Comparison of ENCODE assay signal across 33 cellular contexts in the genomic region with DNA sequence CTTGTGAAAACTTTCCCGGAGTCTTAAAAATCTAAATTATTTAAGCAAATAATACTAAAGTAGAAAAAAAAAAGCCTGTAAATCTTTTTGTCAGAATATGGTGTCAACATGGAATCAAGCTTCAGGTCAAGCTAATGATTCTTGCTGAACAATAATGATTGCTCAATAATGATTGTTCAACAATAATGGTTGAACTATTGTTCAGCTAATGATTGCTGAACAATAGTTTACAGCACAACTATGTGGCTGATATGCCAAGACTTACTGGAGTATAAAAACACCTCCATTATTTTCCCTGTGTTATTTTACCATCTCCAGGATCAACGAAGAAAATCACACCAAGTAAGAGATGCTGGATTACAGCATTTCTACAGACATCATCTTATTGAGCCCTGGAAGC. TPM values are rescaled to one million over a fixed set of nuclear protein-coding genes. Genes with fewer than 3 reads are reported as not detected.
"Had no signal": no experiment of that assay in that cellular context is flagged by ENCODE, and none has a peak within 500 bp of the region (broad histone marks: within the 10 kb centered on the region; RNA-seq: fewer than 3 reads in every experiment).

No MANE protein-coding gene starts in this region.

- DNase-seq: naive thymus-derived CD4-positive, alpha-beta T cell; natural killer cell; occipital lobe; pancreas; right cardiac atrium; spleen; stimulated activated CD4-positive, alpha-beta T cell treated with anti-CD3 and anti-CD28 coated beads, Interleukin-12 subunit alpha, Interleukin-12 subunit beta, amount 100 ng/mL, for 4 hours; stimulated activated CD4-positive, alpha-beta T cell treated with anti-CD3 and anti-CD28 coated beads, Interleukin-1b, Interleukin-23, amount 100 ng/mL, for 48 hours; stimulated activated CD4-positive, alpha-beta T cell treated with anti-CD3 and anti-CD28 coated beads, Interleukin-4, amount 100 ng/mL, for 1 hour; stimulated activated CD4-positive, alpha-beta T cell treated with anti-CD3 and anti-CD28 coated beads, Interleukin-4, amount 100 ng/mL, for 4 hours; stimulated activated CD8-positive, alpha-beta memory T cell treated with anti-CD3 and anti-CD28 coated beads, Interleukin-4, amount 100 ng/mL, for 48 hours; stimulated activated naive CD4-positive, alpha-beta T cell; stimulated activated naive CD8-positive, alpha-beta T cell treated with anti-CD3 and anti-CD28 coated beads, Interleukin-15, amount 100 ng/mL, for 72 hours; stimulated activated naive CD8-positive, alpha-beta T cell treated with anti-CD3 and anti-CD28 coated beads, Interleukin-15, Interleukin-2, amounts not matched to agents 100 U/mL and 50 U/mL, for 24 hours; substantia nigra; testis; tibial artery; transverse colon; upper lobe of right lung; uterus had no signal

- H3K27ac ChIP-seq: neural progenitor cell, pancreas, prostate gland, spleen, suprapubic skin, testis, tibial artery, transverse colon, upper lobe of right lung, uterus had no signal

- H3K9me3 Mint-ChIP-seq: naive thymus-derived CD4-positive, alpha-beta T cell; nephron; neural progenitor cell; stimulated activated naive CD8-positive, alpha-beta T cell treated with anti-CD3 and anti-CD28 coated beads, Interleukin-15, amount 100 ng/mL, for 72 hours; type B pancreatic cell had no signal

- H3K36me3 ChIP-seq: neural progenitor cell, pancreas, prostate gland, spleen, suprapubic skin, tibial artery, transverse colon, upper lobe of right lung, uterus had no signal

- ATAC-seq: naive thymus-derived CD4-positive, alpha-beta T cell; natural killer cell; pancreas; right cardiac atrium; sciatic nerve; stimulated activated memory B cell treated with anti-CD40 and anti-IgM and Interleukin-4, amounts not matched to agents 10 μg/mL and 1 μg/mL and 100 μg/mL, for 72 hours; stimulated activated naive CD8-positive, alpha-beta T cell treated with anti-CD3 and anti-CD28 coated beads, Interleukin-15, amount 100 ng/mL, for 72 hours; stimulated activated naive CD8-positive, alpha-beta T cell treated with anti-CD3 and anti-CD28 coated beads, Interleukin-15, Interleukin-2, amounts not matched to agents 100 U/mL and 50 U/mL, for 24 hours; upper lobe of right lung had no signal

- H3K27ac Mint-ChIP-seq: naive thymus-derived CD4-positive, alpha-beta T cell; natural killer cell; nephron; neural progenitor cell; stimulated activated memory B cell treated with anti-CD40 and anti-IgM and Interleukin-4, amounts not matched to agents 10 μg/mL and 1 μg/mL and 100 μg/mL, for 72 hours; type B pancreatic cell had no signal

- H3K4me3 ChIP-seq: neural progenitor cell, pancreas, prostate gland, skin epidermis, smooth muscle cell, spleen, suprapubic skin, testis, tibial artery, transverse colon, upper lobe of right lung, uterus had no signal

- H3K27me3 Mint-ChIP-seq: stimulated activated naive CD8-positive, alpha-beta T cell treated with anti-CD3 and anti-CD28 coated beads, Interleukin-15, amount 100 ng/mL, for 72 hours had no signal

- H3K36me3 Mint-ChIP-seq: naive thymus-derived CD4-positive, alpha-beta T cell; natural killer cell; neural progenitor cell; stimulated activated memory B cell treated with anti-CD40 and anti-IgM and Interleukin-4, amounts not matched to agents 10 μg/mL and 1 μg/mL and 100 μg/mL, for 72 hours; type B pancreatic cell had no signal

- H3K4me3 Mint-ChIP-seq: naive thymus-derived CD4-positive, alpha-beta T cell; natural killer cell; nephron; neural progenitor cell; stimulated activated memory B cell treated with anti-CD40 and anti-IgM and Interleukin-4, amounts not matched to agents 10 μg/mL and 1 μg/mL and 100 μg/mL, for 72 hours; stimulated activated naive CD8-positive, alpha-beta T cell treated with anti-CD3 and anti-CD28 coated beads, Interleukin-15, amount 100 ng/mL, for 72 hours; type B pancreatic cell had no signal

- H3K4me1 ChIP-seq: pancreas, prostate gland, spleen, suprapubic skin, testis, tibial artery, transverse colon, upper lobe of right lung, uterus had no signal

- H3K9me3 ChIP-seq: pancreas, prostate gland, spleen, suprapubic skin, testis, tibial artery, transverse colon, upper lobe of right lung, uterus had no signal

- H3K4me1 Mint-ChIP-seq: nephron; neural progenitor cell; stimulated activated memory B cell treated with anti-CD40 and anti-IgM and Interleukin-4, amounts not matched to agents 10 μg/mL and 1 μg/mL and 100 μg/mL, for 72 hours; stimulated activated naive CD8-positive, alpha-beta T cell treated with anti-CD3 and anti-CD28 coated beads, Interleukin-15, amount 100 ng/mL, for 72 hours had no signal

- H3K27me3 ChIP-seq: neural progenitor cell, pancreas, suprapubic skin, testis, tibial artery, transverse colon, upper lobe of right lung, uterus had no signal

- H2AFZ ChIP-seq: neural progenitor cell had no signal

- H3K9ac ChIP-seq: neural progenitor cell had no signal

- H3K4me2 ChIP-seq: neural progenitor cell, smooth muscle cell had no signal

RNA-seq across cellular contexts. Expression of a gene that starts 35.1 kb away (rescaled TPM):
- total RNA-seq: naive thymus-derived CD4-positive, alpha-beta T cell; natural killer cell; occipital lobe; osteocyte; posterior vena cava; pulmonary artery endothelial cell; right cardiac atrium; sciatic nerve; smooth muscle cell; spleen; suprapubic skin; testis; upper lobe of right lung; uterus had no signal
- polyA plus RNA-seq: naive thymus-derived CD4-positive, alpha-beta T cell; neural cell; right cardiac atrium; smooth muscle cell; spleen had no signal
